12 cellular contexts compared by ENCODE assay signal in genomic region chr19:11455233-11455554, GRCh38. TPM values are rescaled to one million over a fixed set of nuclear protein-coding genes. Genes with fewer than 3 reads are reported as not detected.
"Had no signal": no experiment of that assay in that cellular context is flagged by ENCODE, and none has a peak within 500 bp of the region (broad histone marks: within the 10 kb centered on the region; RNA-seq: fewer than 3 reads in every experiment).

No MANE protein-coding gene starts in this region.

RNA-seq across cellular contexts. Expression of gene ODAD3, which starts 20.3 kb away (rescaled TPM):
- total RNA-seq: activated CD4-positive, alpha-beta memory T cell treated with anti-CD3 and anti-CD28 coated beads, Interleukin-2, amount 10 ng/mL, durations not matched to agents 7 days and 5 days; activated CD4-positive, alpha-beta T cell treated with anti-CD3 and anti-CD28 coated beads, Interleukin-2, amount 10 ng/mL, durations not matched to agents 7 days and 5 days; activated CD8-positive, alpha-beta T cell treated with anti-CD3 and anti-CD28 coated beads, Interleukin-2, amount 10 ng/mL, durations not matched to agents 7 days and 5 days; activated naive CD8-positive, alpha-beta T cell treated with anti-CD3 and anti-CD28 coated beads, Interleukin-2, amount 10 ng/mL, durations not matched to agents 7 days and 5 days; ascending aorta; bronchial epithelial cell; T-helper 1 cell treated with Interleukin-12 subunit alpha and Interleukin-12 subunit beta and Interleukin-4 antibody, amounts not matched to agents 30 ng/mL and 1 ng/mL, for 36 hours; T-helper 17 cell; T-helper 2 cell treated with Interferon-gamma antibody and Interleukin-4, amounts not matched to agents 100 ng/mL and 5 ng/mL, for 36 hours had no signal

RNA-seq across cellular contexts. Expression of gene ELAVL3, which starts 25.7 kb away (rescaled TPM):
- total RNA-seq: activated CD4-positive, alpha-beta memory T cell treated with anti-CD3 and anti-CD28 coated beads, Interleukin-2, amount 10 ng/mL, durations not matched to agents 7 days and 5 days; activated CD8-positive, alpha-beta memory T cell treated with anti-CD3 and anti-CD28 coated beads, Interleukin-2, amount 10 ng/mL, durations not matched to agents 7 days and 5 days; activated naive CD8-positive, alpha-beta T cell treated with anti-CD3 and anti-CD28 coated beads, Interleukin-2, amount 10 ng/mL, durations not matched to agents 7 days and 5 days; ascending aorta; bronchial epithelial cell; T-helper 1 cell treated with Interleukin-12 subunit alpha and Interleukin-12 subunit beta and Interleukin-4 antibody, amounts not matched to agents 30 ng/mL and 1 ng/mL, for 36 hours had no signal

RNA-seq across cellular contexts. Expression of gene RGL3, which starts 36.1 kb away (rescaled TPM):
- total RNA-seq: activated CD4-positive, alpha-beta memory T cell treated with anti-CD3 and anti-CD28 coated beads, Interleukin-2, amount 10 ng/mL, durations not matched to agents 7 days and 5 days; activated CD4-positive, alpha-beta T cell treated with anti-CD3 and anti-CD28 coated beads for 36 hours; activated CD4-positive, alpha-beta T cell treated with anti-CD3 and anti-CD28 coated beads, Interleukin-2, amount 10 ng/mL, durations not matched to agents 7 days and 5 days; activated CD8-positive, alpha-beta memory T cell treated with anti-CD3 and anti-CD28 coated beads, Interleukin-2, amount 10 ng/mL, durations not matched to agents 7 days and 5 days; activated CD8-positive, alpha-beta T cell treated with anti-CD3 and anti-CD28 coated beads, Interleukin-2, amount 10 ng/mL, durations not matched to agents 7 days and 5 days; activated naive CD8-positive, alpha-beta T cell treated with anti-CD3 and anti-CD28 coated beads, Interleukin-2, amount 10 ng/mL, durations not matched to agents 7 days and 5 days; activated T-helper 2 cell treated with anti-CD3 and anti-CD28 coated beads, Interferon-gamma antibody, Interleukin-2, Interleukin-4, amounts not matched to agents 10 μg/mL and 5 μg/mL and 100 μg/mL, durations not matched to agents 14 hours and 24 hours and 36 hours; T-helper 1 cell treated with Interleukin-12 subunit alpha and Interleukin-12 subunit beta and Interleukin-4 antibody, amounts not matched to agents 30 ng/mL and 1 ng/mL, for 36 hours; T-helper 17 cell; T-helper 2 cell treated with Interferon-gamma antibody and Interleukin-4, amounts not matched to agents 100 ng/mL and 5 ng/mL, for 36 hours had no signal
